2 cellular contexts compared by ENCODE assay signal in genomic region chr5:149840226-149840825, GRCh38.
TF ChIP-seq lines count a peak whose summit lies in the region.

No MANE protein-coding gene starts in this region.

TF ChIP-seq in GM23338, 12 proteins besides CTCF, POLR2A, EP300 and RAD21:
- TF ChIP-seq ETS1 (IDR thresholded peaks at IDR 0.05) = no peak
- no peak for TF ChIP-seq POLR2AphosphoS5 (IDR thresholded peaks at IDR 0.05; ENCODE audit: low read depth)
- no peak for TF ChIP-seq EZH2 (IDR thresholded peaks at IDR 0.05; ENCODE audit: low read depth, unreplicated experiment)
- no peak for TF ChIP-seq NANOG (IDR thresholded peaks at IDR 0.05; ENCODE audit: borderline replicate concordance)
- no peak for TF ChIP-seq STAT1 (IDR thresholded peaks at IDR 0.05; ENCODE audit: unreplicated experiment)
- TF ChIP-seq ZNF331 (CRISPR knock-in tag; IDR thresholded peaks at IDR 0.05; ENCODE audit: low read depth) = no peak
- no peak for TF ChIP-seq CREB1 (CRISPR knock-in tag; IDR thresholded peaks at IDR 0.05; ENCODE audit: low read depth)
- TF ChIP-seq ZNF462 (CRISPR knock-in tag; IDR thresholded peaks at IDR 0.05) = no peak
- TF ChIP-seq EZH2phosphoT487 (IDR thresholded peaks at IDR 0.05; ENCODE audit: unreplicated experiment) = no peak
- TF ChIP-seq JUNB (IDR thresholded peaks at IDR 0.05; ENCODE audit: unreplicated experiment) = no peak
- no peak for TF ChIP-seq ZNF114 (CRISPR knock-in tag; IDR thresholded peaks at IDR 0.05)
- TF ChIP-seq REST (IDR thresholded peaks at IDR 0.05; ENCODE audit: unreplicated experiment) = no peak

TF ChIP-seq in IMR-90, 13 proteins besides CTCF, POLR2A, EP300 and RAD21:
- TF ChIP-seq NFE2L2 (IDR thresholded peaks at IDR 0.05; ENCODE audit: low read depth, low read length) = no peak
- no peak for TF ChIP-seq CHD1 (IDR thresholded peaks at IDR 0.05; ENCODE audit: low read depth, low read length)
- TF ChIP-seq SMC3 (IDR thresholded peaks at IDR 0.05; ENCODE audit: low read depth, low read length) = no peak
- TF ChIP-seq MXI1 (IDR thresholded peaks at IDR 0.05; ENCODE audit: borderline replicate concordance, low read depth, low read length) = no peak
- no peak for TF ChIP-seq MAZ (IDR thresholded peaks at IDR 0.05; ENCODE audit: borderline replicate concordance, low read depth, low read length)
- no peak for TF ChIP-seq RFX5 (IDR thresholded peaks at IDR 0.05; ENCODE audit: low read depth, low read length)
- TF ChIP-seq FOS (IDR thresholded peaks at IDR 0.05; ENCODE audit: low read depth, low read length) = no peak
- no peak for TF ChIP-seq BHLHE40 (IDR thresholded peaks at IDR 0.05; ENCODE audit: low read depth, low read length)
- TF ChIP-seq CEBPB (IDR thresholded peaks at IDR 0.05; ENCODE audit: low read depth, low read length) = no peak
- TF ChIP-seq RCOR1 (IDR thresholded peaks at IDR 0.05; ENCODE audit: insufficient replicate concordance, low read length) = no peak
- TF ChIP-seq ELK1 (IDR thresholded peaks at IDR 0.05; ENCODE audit: borderline replicate concordance, low read depth, low read length) = no peak
TF ChIP-seq in IMR-90: peak in this region for 0.
